20 cellular contexts compared by ENCODE assay signal in the genomic region with DNA sequence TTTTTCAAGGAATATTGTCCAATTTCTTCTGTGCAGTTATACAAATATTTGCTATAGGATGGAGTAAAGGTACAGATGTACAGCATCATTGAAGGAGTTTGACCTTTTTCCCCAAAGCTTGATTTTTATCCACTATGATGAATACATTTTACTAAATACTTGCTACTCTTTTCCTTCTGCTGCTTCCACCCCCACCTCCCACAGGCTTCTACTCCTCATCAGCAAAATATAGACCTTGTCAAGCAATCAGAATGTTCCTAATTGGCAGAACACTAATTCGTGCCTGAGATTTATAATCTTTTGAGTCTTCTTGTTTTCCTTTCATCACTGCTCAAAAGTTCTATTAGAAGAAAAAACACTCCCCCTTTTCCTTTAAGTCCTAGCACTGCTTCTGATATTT. TPM values are rescaled to one million over a fixed set of nuclear protein-coding genes. Genes with fewer than 3 reads are reported as not detected.
DNase-seq lines count a peak whose midpoint lies in the region; ATAC-seq and TF ChIP-seq lines count a peak whose summit lies in the region.
"Had no signal": no experiment of that assay in that cellular context is flagged by ENCODE, and none has a peak within 500 bp of the region (broad histone marks: within the 10 kb centered on the region; RNA-seq: fewer than 3 reads in every experiment).

No MANE protein-coding gene starts in this region.

- no peak overlapping the region for H2BK5ac ChIP-seq in neuronal stem cell (ENCODE audit: low read length)

- H3K27ac Mint-ChIP-seq in CD4-positive, CD25-positive, alpha-beta regulatory T cell: peak overlapping the region; percentile 10 to 77 (median 74)
- no peak overlapping the region for H3K27ac Mint-ChIP-seq in activated T-helper 2 cell treated with anti-CD3 and anti-CD28 coated beads, Interferon-gamma antibody, Interleukin-2, Interleukin-4, amounts not matched to agents 10 μg/mL and 5 μg/mL and 100 μg/mL, durations not matched to agents 14 hours and 24 hours and 36 hours
- H3K27ac Mint-ChIP-seq in nephron progenitor cell: peak overlapping the region; percentile 40
- H3K27ac Mint-ChIP-seq: activated naive CD8-positive, alpha-beta T cell treated with anti-CD3 and anti-CD28 coated beads, Interleukin-2, amount 10 ng/mL, durations not matched to agents 7 days and 5 days had no signal

- no peak overlapping the region for H3K14ac ChIP-seq in neuronal stem cell (ENCODE audit: low read length)

- H3K36me3 ChIP-seq in CD4-positive, CD25-positive, alpha-beta regulatory T cell (ENCODE audit: control insufficient read depth, insufficient read depth, low read length): peaks cover 30% of the 10 kb centered on the region
- H3K36me3 ChIP-seq in DOHH2 (ENCODE audit: control insufficient read depth, low read length): peaks cover 78% of the 10 kb centered on the region
- peaks cover 11 to 72% of the 10 kb centered on the region in 2 donors for H3K36me3 ChIP-seq in neuronal stem cell (replicated peaks in 1 of 2; ENCODE audit: control insufficient read depth in 2 of 2, insufficient read depth in 2 of 2, low read length in 2 of 2)
- H3K36me3 ChIP-seq: uterus had no signal

- H3K23ac ChIP-seq in neuronal stem cell (ENCODE audit: low read depth, low read length, poor library complexity): no peak overlapping the region

- H2BK120ac ChIP-seq in neuronal stem cell (ENCODE audit: low read depth, low read length): no peak overlapping the region

- H3K4me1 Mint-ChIP-seq in CD4-positive, CD25-positive, alpha-beta regulatory T cell: peaks cover 12 to 25% (median 20%) of the 10 kb centered on the region in 4 donors
- peaks cover 33% of the 10 kb centered on the region for H3K4me1 Mint-ChIP-seq in activated T-helper 2 cell treated with anti-CD3 and anti-CD28 coated beads, Interferon-gamma antibody, Interleukin-2, Interleukin-4, amounts not matched to agents 10 μg/mL and 5 μg/mL and 100 μg/mL, durations not matched to agents 14 hours and 24 hours and 36 hours (ENCODE audit: low read depth)
- peaks cover 46% of the 10 kb centered on the region for H3K4me1 Mint-ChIP-seq in nephron progenitor cell

- H3K9ac ChIP-seq in neuronal stem cell (ENCODE audit: low read depth, low read length, poor library complexity): no peak overlapping the region

- no peaks in the 10 kb centered on the region for H3K9me2 ChIP-seq in DOHH2 (replicated peaks; ENCODE audit: control insufficient read depth, low read length)

- no peak overlapping the region for H4K91ac ChIP-seq in neuronal stem cell (ENCODE audit: low read depth, low read length, poor library complexity)

- DNase-seq in CD4-positive, CD25-positive, alpha-beta regulatory T cell: no peak
- no peak for DNase-seq in activated T-helper 2 cell treated with anti-CD3 and anti-CD28 coated beads, Interferon-gamma antibody, Interleukin-2, Interleukin-4, amounts not matched to agents 10 μg/mL and 5 μg/mL and 100 μg/mL, durations not matched to agents 14 hours and 24 hours and 36 hours (ENCODE audit: low spot score)
- DNase-seq in nephron progenitor cell (no peak), neuronal stem cell (ENCODE audit: low spot score) (no peak), DMS153 treated with DMSO at 0.1 percent for 48 hours (lab: John Stamatoyannopoulos, UW; ENCODE audit: unreplicated experiment) (no peak), anterior cingulate cortex (lab: John Stamatoyannopoulos, UW) (no peak)
- DNase-seq: activated CD4-positive, alpha-beta T cell treated with anti-CD3 and anti-CD28 coated beads for 1 hour; activated naive CD8-positive, alpha-beta T cell treated with anti-CD3 and anti-CD28 coated beads, Interleukin-2, amount 10 ng/mL, durations not matched to agents 7 days and 5 days; AML-193; DMS 273 treated with DMSO at 0.1 percent for 48 hours; left lung; NCI-H1105; NCI-H524; pancreas; SIG-M5; stimulated activated CD4-positive, alpha-beta T cell treated with anti-CD3 and anti-CD28 coated beads, Interleukin-2, amount 100 ng/mL, for 24 hours; T1000; uterus had no signal

- peak overlapping the region in 1 of 4 donors; percentile 23 for H3K4me3 Mint-ChIP-seq in CD4-positive, CD25-positive, alpha-beta regulatory T cell
- H3K4me3 Mint-ChIP-seq in activated T-helper 2 cell treated with anti-CD3 and anti-CD28 coated beads, Interferon-gamma antibody, Interleukin-2, Interleukin-4, amounts not matched to agents 10 μg/mL and 5 μg/mL and 100 μg/mL, durations not matched to agents 14 hours and 24 hours and 36 hours (ENCODE audit: low read depth): peak overlapping the region; percentile 3
- H3K4me3 Mint-ChIP-seq in nephron progenitor cell: no peak overlapping the region

- H3K4me3 ChIP-seq in CD4-positive, CD25-positive, alpha-beta regulatory T cell (ENCODE audit: low read depth, low read length): no peak overlapping the region
- peak overlapping the region; percentile 16 for H3K4me3 ChIP-seq in DOHH2 (ENCODE audit: low read length)
- no peak overlapping the region for H3K4me3 ChIP-seq in neuronal stem cell (ENCODE audit: low read length in 2 of 2)
- H3K4me3 ChIP-seq: pancreas, uterus had no signal

- H2AK5ac ChIP-seq in neuronal stem cell (ENCODE audit: low read depth, low read length): no peak overlapping the region

- H3K4me2 ChIP-seq in DOHH2 (ENCODE audit: low read length) (peak overlapping the region; percentile 90), neuronal stem cell (ENCODE audit: insufficient read depth, low read length, poor library complexity, severe bottlenecking) (no peak overlapping the region)

- peaks cover 82% of the 10 kb centered on the region for H3K79me2 ChIP-seq in DOHH2 (ENCODE audit: control insufficient read depth, low read length)

- no CpG with 5 or more reads among the region's 1 CpG for WGBS in neuronal stem cell (ENCODE audit: extremely low coverage in 2 of 2, insufficient read length in 2 of 2, insufficient replicate concordance in 1 of 2), 2 donors

- no peak overlapping the region for H2AFZ ChIP-seq in neuronal stem cell (ENCODE audit: low read length)

- H2BK15ac ChIP-seq in neuronal stem cell (ENCODE audit: low read length): no peak overlapping the region

- H3K79me1 ChIP-seq in neuronal stem cell (ENCODE audit: low read depth, low read length): no peaks in the 10 kb centered on the region

- H3K4ac ChIP-seq in neuronal stem cell (ENCODE audit: low read length): no peak overlapping the region

- H4K8ac ChIP-seq in neuronal stem cell (ENCODE audit: low read depth, low read length): no peak overlapping the region

- peak overlapping the region; percentile 99 for H3K27ac ChIP-seq in CD4-positive, CD25-positive, alpha-beta regulatory T cell (ENCODE audit: insufficient read depth, low read length, poor library complexity, severe bottlenecking)
- no peak overlapping the region for H3K27ac ChIP-seq in DOHH2 (ENCODE audit: low read depth, low read length)
- no peak overlapping the region for H3K27ac ChIP-seq in neuronal stem cell (replicated peaks; ENCODE audit: low read length)
- H3K27ac ChIP-seq: left lung, pancreas, uterus had no signal

- no peaks in the 10 kb centered on the region for H3K9me3 ChIP-seq in CD4-positive, CD25-positive, alpha-beta regulatory T cell (ENCODE audit: control insufficient read depth in 2 of 2, low read length in 2 of 2)
- H3K9me3 ChIP-seq in DOHH2 (ENCODE audit: control insufficient read depth, insufficient read depth, low read length) (no peaks in the 10 kb centered on the region), neuronal stem cell (replicated peaks in 1 of 2; ENCODE audit: control insufficient read depth in 2 of 2, insufficient read depth in 1 of 2, low read depth in 1 of 2, low read length in 2 of 2) (no peaks in the 10 kb centered on the region)
- H3K9me3 ChIP-seq: left lung, pancreas, uterus had no signal

- TF ChIP-seq CTCF in DOHH2 (IDR thresholded peaks at IDR 0.05; ENCODE audit: low read depth, low read length, poor library complexity, severe bottlenecking) (no peak), nephron progenitor cell (IDR thresholded peaks at IDR 0.05) (no peak)

- H3K27me3 ChIP-seq in CD4-positive, CD25-positive, alpha-beta regulatory T cell (ENCODE audit: control insufficient read depth, insufficient read depth, low read length): no peaks in the 10 kb centered on the region
- H3K27me3 ChIP-seq in DOHH2 (ENCODE audit: control insufficient read depth, low read length) (no peaks in the 10 kb centered on the region), neuronal stem cell (ENCODE audit: control insufficient read depth in 3 of 3, insufficient read depth in 3 of 3, low read depth in 1 of 3, low read length in 3 of 3) (no peaks in the 10 kb centered on the region)
- H3K27me3 ChIP-seq: left lung, pancreas, uterus had no signal

- H3K18ac ChIP-seq in neuronal stem cell (ENCODE audit: low read length): no peak overlapping the region

- no peaks in the 10 kb centered on the region for H3K9me3 Mint-ChIP-seq in CD4-positive, CD25-positive, alpha-beta regulatory T cell
- no peaks in the 10 kb centered on the region for H3K9me3 Mint-ChIP-seq in activated T-helper 2 cell treated with anti-CD3 and anti-CD28 coated beads, Interferon-gamma antibody, Interleukin-2, Interleukin-4, amounts not matched to agents 10 μg/mL and 5 μg/mL and 100 μg/mL, durations not matched to agents 14 hours and 24 hours and 36 hours
- H3K9me3 Mint-ChIP-seq in nephron progenitor cell: no peaks in the 10 kb centered on the region
- H3K9me3 Mint-ChIP-seq: activated naive CD8-positive, alpha-beta T cell treated with anti-CD3 and anti-CD28 coated beads, Interleukin-2, amount 10 ng/mL, durations not matched to agents 7 days and 5 days had no signal

- H2BK12ac ChIP-seq in neuronal stem cell (ENCODE audit: low read length): no peak overlapping the region

- peaks cover 58% of the 10 kb centered on the region for H3F3A ChIP-seq in DOHH2 (ENCODE audit: control insufficient read depth, insufficient read depth)

- H4K20me1 ChIP-seq in DOHH2 (ENCODE audit: control insufficient read depth, insufficient read depth, low read depth, low read length): peaks cover 23% of the 10 kb centered on the region

- ATAC-seq in CD4-positive, CD25-positive, alpha-beta regulatory T cell (ENCODE audit: low read depth in 2 of 2): no peak
- ATAC-seq: esophagus mucosa, left lung, pancreas had no signal

- H3K4me1 ChIP-seq in CD4-positive, CD25-positive, alpha-beta regulatory T cell (ENCODE audit: control insufficient read depth, insufficient read depth, low read length, poor library complexity, severe bottlenecking): peaks cover 39% of the 10 kb centered on the region
- peaks cover 50% of the 10 kb centered on the region for H3K4me1 ChIP-seq in DOHH2 (ENCODE audit: control insufficient read depth, low read length)
- peaks cover 0 to 7% of the 10 kb centered on the region in 2 donors for H3K4me1 ChIP-seq in neuronal stem cell (ENCODE audit: control insufficient read depth in 2 of 2, insufficient read depth in 1 of 2, low read depth in 1 of 2, low read length in 2 of 2)

- intact Hi-C loops in activated T-helper 2 cell treated with anti-CD3 and anti-CD28 coated beads, Interferon-gamma antibody, Interleukin-2, Interleukin-4, amounts not matched to agents 10 μg/mL and 5 μg/mL and 100 μg/mL, durations not matched to agents 14 hours and 24 hours and 36 hours (cut with micrococcal nuclease): no loop called here

- no peaks in the 10 kb centered on the region for H3K27me3 Mint-ChIP-seq in CD4-positive, CD25-positive, alpha-beta regulatory T cell
- H3K27me3 Mint-ChIP-seq in activated T-helper 2 cell treated with anti-CD3 and anti-CD28 coated beads, Interferon-gamma antibody, Interleukin-2, Interleukin-4, amounts not matched to agents 10 μg/mL and 5 μg/mL and 100 μg/mL, durations not matched to agents 14 hours and 24 hours and 36 hours (ENCODE audit: low read depth): no peaks in the 10 kb centered on the region
- no peaks in the 10 kb centered on the region for H3K27me3 Mint-ChIP-seq in nephron progenitor cell (ENCODE audit: low read depth, poor library complexity)
- H3K27me3 Mint-ChIP-seq: activated naive CD8-positive, alpha-beta T cell treated with anti-CD3 and anti-CD28 coated beads, Interleukin-2, amount 10 ng/mL, durations not matched to agents 7 days and 5 days had no signal

- peaks cover 16% of the 10 kb centered on the region for H3K36me3 Mint-ChIP-seq in CD4-positive, CD25-positive, alpha-beta regulatory T cell
- H3K36me3 Mint-ChIP-seq in activated T-helper 2 cell treated with anti-CD3 and anti-CD28 coated beads, Interferon-gamma antibody, Interleukin-2, Interleukin-4, amounts not matched to agents 10 μg/mL and 5 μg/mL and 100 μg/mL, durations not matched to agents 14 hours and 24 hours and 36 hours (ENCODE audit: low read depth): peaks cover 43% of the 10 kb centered on the region
- H3K36me3 Mint-ChIP-seq in nephron progenitor cell (ENCODE audit: low read depth): peaks cover 35% of the 10 kb centered on the region

RNA-seq across cellular contexts. Expression of a gene that starts 3.8 kb away (rescaled TPM):
- total RNA-seq in CD4-positive, CD25-positive, alpha-beta regulatory T cell: 2.3 TPM
- polyA plus RNA-seq in CD4-positive, CD25-positive, alpha-beta regulatory T cell: 1 to 10 TPM in 2 of 4 donors, under 1 TPM in 2; 0.37 to 2.0 (median 1.4) TPM
- total RNA-seq in activated T-helper 2 cell treated with anti-CD3 and anti-CD28 coated beads, Interferon-gamma antibody, Interleukin-2, Interleukin-4, amounts not matched to agents 10 μg/mL and 5 μg/mL and 100 μg/mL, durations not matched to agents 14 hours and 24 hours and 36 hours: 1.8 and 2.6 TPM in 2 replicates
- 11.1 TPM for polyA plus RNA-seq in neuronal stem cell (2013, experiment 1 of 2)
- polyA plus RNA-seq in neuronal stem cell (2013, experiment 2 of 2): 11.5 TPM

RNA-seq across cellular contexts. Expression of a gene that starts 5.8 kb away (rescaled TPM):
- total RNA-seq in CD4-positive, CD25-positive, alpha-beta regulatory T cell: 130 TPM
- polyA plus RNA-seq in CD4-positive, CD25-positive, alpha-beta regulatory T cell: 100 to 1,000 TPM; 101 to 123 (median 117) TPM
- total RNA-seq in activated T-helper 2 cell treated with anti-CD3 and anti-CD28 coated beads, Interferon-gamma antibody, Interleukin-2, Interleukin-4, amounts not matched to agents 10 μg/mL and 5 μg/mL and 100 μg/mL, durations not matched to agents 14 hours and 24 hours and 36 hours: 138 and 142 TPM in 2 replicates
- 105 TPM for polyA plus RNA-seq in neuronal stem cell (2013, experiment 1 of 2)
- 107 TPM for polyA plus RNA-seq in neuronal stem cell (2013, experiment 2 of 2)
